ENCODE assay signal across 1 cellular context in the genomic region with DNA sequence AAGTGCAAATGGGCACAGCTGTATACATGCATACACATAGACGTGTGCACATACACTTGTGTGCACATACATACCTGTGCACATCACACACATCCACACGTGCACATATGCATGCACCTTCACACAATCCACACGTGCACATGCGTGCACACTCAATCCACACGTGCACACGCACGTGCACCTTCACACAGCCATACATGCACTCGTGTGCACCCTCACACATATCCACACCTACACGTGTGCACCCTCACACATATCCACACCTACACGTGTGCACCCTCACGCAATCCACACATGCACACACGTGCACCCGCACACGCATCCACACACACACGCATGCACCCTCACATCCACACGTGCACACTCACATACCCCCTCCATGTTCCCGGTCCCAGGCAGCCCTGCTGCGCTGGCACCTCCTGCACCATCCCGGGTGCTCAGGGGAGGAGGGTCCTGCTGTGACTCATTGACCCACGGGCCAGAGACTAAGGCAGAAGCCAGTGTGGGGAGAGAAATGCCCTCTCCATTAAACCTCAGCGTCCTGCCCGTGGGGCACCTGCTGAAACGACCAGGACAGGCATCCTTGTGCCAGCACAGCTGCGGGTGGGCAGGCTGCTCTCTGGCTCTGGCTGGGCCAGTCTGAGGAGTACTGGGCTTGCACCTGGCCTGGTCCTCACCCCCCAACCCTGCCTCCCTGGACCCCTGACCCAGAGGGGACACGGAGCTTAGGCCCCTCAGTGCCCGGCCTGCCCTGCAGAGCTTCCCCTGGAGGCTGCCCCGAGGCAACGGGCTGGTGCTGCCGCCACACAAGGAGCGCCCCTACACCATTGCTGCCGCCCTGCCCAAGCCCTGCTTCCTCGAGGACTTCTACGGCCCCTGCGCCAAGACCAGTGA.
TF ChIP-seq lines count a peak whose summit lies in the region.

No MANE protein-coding gene starts in this region.

TF ChIP-seq in A549, 52 proteins besides CTCF, POLR2A, EP300 and RAD21:
- TF ChIP-seq BHLHE40 (IDR thresholded peaks at IDR 0.05; ENCODE audit: low read depth, low read length) (no peak), RCOR1 (IDR thresholded peaks at IDR 0.05; ENCODE audit: low read depth, low read length) (no peak), HOXA7 (CRISPR knock-in tag; IDR thresholded peaks at IDR 0.05) (no peak), CEBPB (IDR thresholded peaks at IDR 0.05) (no peak), EHMT2 (IDR thresholded peaks at IDR 0.05; ENCODE audit: low read depth) (no peak), ZSCAN20 (CRISPR knock-in tag; IDR thresholded peaks at IDR 0.05) (no peak), PHF8 (IDR thresholded peaks at IDR 0.05; ENCODE audit: borderline replicate concordance, low read depth) (no peak), JUN (IDR thresholded peaks at IDR 0.05) (no peak), KDM1A (IDR thresholded peaks at IDR 0.05; ENCODE audit: low read depth) (no peak), NR3C1 (IDR thresholded peaks at IDR 0.05) (no peak), NFE2L2 (conservative IDR thresholded peaks at IDR 0.05; ENCODE audit: low read length) (no peak), RNF2 (IDR thresholded peaks at IDR 0.05; ENCODE audit: borderline replicate concordance, low read depth) (no peak)
- TF ChIP-seq, protein P1, sequence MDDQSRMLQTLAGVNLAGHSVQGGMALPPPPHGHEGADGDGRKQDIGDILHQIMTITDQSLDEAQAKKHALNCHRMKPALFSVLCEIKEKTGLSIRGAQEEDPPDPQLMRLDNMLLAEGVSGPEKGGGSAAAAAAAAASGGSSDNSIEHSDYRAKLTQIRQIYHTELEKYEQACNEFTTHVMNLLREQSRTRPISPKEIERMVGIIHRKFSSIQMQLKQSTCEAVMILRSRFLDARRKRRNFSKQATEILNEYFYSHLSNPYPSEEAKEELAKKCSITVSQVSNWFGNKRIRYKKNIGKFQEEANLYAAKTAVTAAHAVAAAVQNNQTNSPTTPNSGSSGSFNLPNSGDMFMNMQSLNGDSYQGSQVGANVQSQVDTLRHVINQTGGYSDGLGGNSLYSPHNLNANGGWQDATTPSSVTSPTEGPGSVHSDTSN (IDR thresholded peaks at IDR 0.05), result no peak
TF ChIP-seq in A549: peak in this region for 0.
